ENCODE assay signal across 8 cellular contexts in genomic region chr10:91163709-91164474, GRCh38. TPM values are rescaled to one million over a fixed set of nuclear protein-coding genes. Genes with fewer than 3 reads are reported as not detected.
A peak's percentile ranks its signal among the peaks of the same experiment; 100 is the strongest.
DNase-seq lines count a peak whose midpoint lies in the region; ATAC-seq and TF ChIP-seq lines count a peak whose summit lies in the region.

No MANE protein-coding gene starts in this region.

- H3K27me3 Mint-ChIP-seq in activated T-helper 1 cell treated with anti-CD3 and anti-CD28 coated beads, Interleukin-12 subunit alpha, Interleukin-12 subunit beta, Interleukin-2, Interleukin-4 antibody, amounts not matched to agents 30 ng/mL and 10 ng/mL and 1 ng/mL, durations not matched to agents 14 hours and 24 hours and 36 hours (ENCODE audit: insufficient read depth): peaks cover 12% of the 10 kb centered on the region
- peaks cover 0 to 19% (median 0%) of the 10 kb centered on the region in 5 donors for H3K27me3 Mint-ChIP-seq in naive thymus-derived CD4-positive, alpha-beta T cell
- no peaks in the 10 kb centered on the region for H3K27me3 Mint-ChIP-seq in stimulated activated memory B cell treated with anti-CD40 and anti-IgM and Interleukin-4, amounts not matched to agents 10 μg/mL and 1 μg/mL and 100 μg/mL, for 72 hours

- CTCF ChIA-PET in naive thymus-derived CD4-positive, alpha-beta T cell (lab: Charles Lee): interaction anchor here (0.5 to 1.0 kb wide), 3 partner anchors 19 to 253 kb away, joined by 3 to 7 read pairs (median 5); no protein-coding TSS in a partner anchor

- peak overlapping the region; percentile 90 for H3K27ac Mint-ChIP-seq in activated T-helper 1 cell treated with anti-CD3 and anti-CD28 coated beads, Interleukin-12 subunit alpha, Interleukin-12 subunit beta, Interleukin-2, Interleukin-4 antibody, amounts not matched to agents 30 ng/mL and 10 ng/mL and 1 ng/mL, durations not matched to agents 14 hours and 24 hours and 36 hours
- H3K27ac Mint-ChIP-seq in naive thymus-derived CD4-positive, alpha-beta T cell: peak overlapping the region; percentile 88 to 98 (median 95)
- H3K27ac Mint-ChIP-seq in stimulated activated memory B cell treated with anti-CD40 and anti-IgM and Interleukin-4, amounts not matched to agents 10 μg/mL and 1 μg/mL and 100 μg/mL, for 72 hours: peak overlapping the region; percentile 89

- POLR2A ChIA-PET in naive thymus-derived CD4-positive, alpha-beta T cell (lab: Charles Lee): interaction anchor here (0.6 to 3.5 kb wide), 24 partner anchors 8 to 1685 kb away, joined by 3 to 22 read pairs (median 4); partner anchors contain the start of genes BTAF1, EXOC6 and PCGF5

- ATAC-seq in HG02798 (IDR thresholded peaks at IDR 0.05; ENCODE audit: poor library complexity, unreplicated experiment): peak; percentile 11
- ATAC-seq in naive thymus-derived CD4-positive, alpha-beta T cell: peak; percentile 38
- peak; percentile 64 for ATAC-seq in stimulated activated memory B cell treated with anti-CD40 and anti-IgM and Interleukin-4, amounts not matched to agents 10 μg/mL and 1 μg/mL and 100 μg/mL, for 72 hours

- TF ChIP-seq CTCF in GM12873 (IDR thresholded peaks at IDR 0.05; ENCODE audit: insufficient read depth, low read depth, low read length, missing control alignments): peak; percentile 11

- no peaks in the 10 kb centered on the region for H3K36me3 ChIP-seq in naive thymus-derived CD4-positive, alpha-beta T cell (ENCODE audit: control insufficient read depth in 2 of 3, insufficient read depth in 3 of 3, low read length in 3 of 3)

- H3K27ac ChIP-seq in naive thymus-derived CD4-positive, alpha-beta T cell (ENCODE audit: low read depth, low read length): peak overlapping the region; percentile 96

- intact Hi-C loops in activated T-helper 1 cell treated with anti-CD3 and anti-CD28 coated beads, Interleukin-12 subunit alpha, Interleukin-12 subunit beta, Interleukin-2, Interleukin-4 antibody, amounts not matched to agents 30 ng/mL and 10 ng/mL and 1 ng/mL, durations not matched to agents 14 hours and 24 hours and 36 hours (cut with micrococcal nuclease): loop anchor here (1.0 to 10.0 kb wide), 9 partner anchors 30 to 761 kb away; partner anchors contain the start of genes BTAF1, HECTD2, PCGF5 and RPP30
- intact Hi-C loops in naive thymus-derived CD4-positive, alpha-beta T cell (cut with micrococcal nuclease): loop anchor here (1.0 to 10.0 kb wide), 21 partner anchors 9 to 1909 kb away; partner anchors contain the start of genes HECTD2 (in 2 of the 2), PCGF5 (in 2 of the 2), RPP30 (in 2 of the 2) and BTAF1 (in 1 of the 2)

- no peaks in the 10 kb centered on the region for H3K9me3 ChIP-seq in naive thymus-derived CD4-positive, alpha-beta T cell (ENCODE audit: control insufficient read depth in 2 of 3, low read length in 3 of 3)

- DNase-seq in NOMO-1 treated with dmso at 0.1 percent for 144 hours (lab: John Stamatoyannopoulos, UW; ENCODE audit: unreplicated experiment) (peak; percentile 12), fibroblast of gingiva (ENCODE audit: low read depth) (peak; percentile 78), middle frontal gyrus (ENCODE audit: extremely low spot score, low spot score) (no peak)
- peak; percentile 41 for DNase-seq in activated T-helper 1 cell treated with anti-CD3 and anti-CD28 coated beads, Interleukin-12 subunit alpha, Interleukin-12 subunit beta, Interleukin-2, Interleukin-4 antibody, amounts not matched to agents 30 ng/mL and 10 ng/mL and 1 ng/mL, durations not matched to agents 14 hours and 24 hours and 36 hours (ENCODE audit: low spot score)
- DNase-seq in naive thymus-derived CD4-positive, alpha-beta T cell: peak in 6 of 9 donors; percentile 12 to 70 (median 24)

- peaks cover 8 to 20% of the 10 kb centered on the region in 2 donors for H3K4me1 ChIP-seq in naive thymus-derived CD4-positive, alpha-beta T cell (ENCODE audit: control insufficient read depth in 2 of 2, insufficient read depth in 2 of 2, low read length in 2 of 2)

- no peaks in the 10 kb centered on the region for H3K9me3 Mint-ChIP-seq in activated T-helper 1 cell treated with anti-CD3 and anti-CD28 coated beads, Interleukin-12 subunit alpha, Interleukin-12 subunit beta, Interleukin-2, Interleukin-4 antibody, amounts not matched to agents 30 ng/mL and 10 ng/mL and 1 ng/mL, durations not matched to agents 14 hours and 24 hours and 36 hours
- H3K9me3 Mint-ChIP-seq in naive thymus-derived CD4-positive, alpha-beta T cell: peaks cover 0 to 20% (median 5%) of the 10 kb centered on the region in 11 donors
- peaks cover 5% of the 10 kb centered on the region for H3K9me3 Mint-ChIP-seq in stimulated activated memory B cell treated with anti-CD40 and anti-IgM and Interleukin-4, amounts not matched to agents 10 μg/mL and 1 μg/mL and 100 μg/mL, for 72 hours

- H3K4me1 Mint-ChIP-seq in activated T-helper 1 cell treated with anti-CD3 and anti-CD28 coated beads, Interleukin-12 subunit alpha, Interleukin-12 subunit beta, Interleukin-2, Interleukin-4 antibody, amounts not matched to agents 30 ng/mL and 10 ng/mL and 1 ng/mL, durations not matched to agents 14 hours and 24 hours and 36 hours (ENCODE audit: low read depth): peaks cover 39% of the 10 kb centered on the region
- peaks cover 28 to 62% (median 52%) of the 10 kb centered on the region in 7 donors for H3K4me1 Mint-ChIP-seq in naive thymus-derived CD4-positive, alpha-beta T cell
- peaks cover 51% of the 10 kb centered on the region for H3K4me1 Mint-ChIP-seq in stimulated activated memory B cell treated with anti-CD40 and anti-IgM and Interleukin-4, amounts not matched to agents 10 μg/mL and 1 μg/mL and 100 μg/mL, for 72 hours

- peak overlapping the region; percentile 74 for H3K4me3 ChIP-seq in naive thymus-derived CD4-positive, alpha-beta T cell (ENCODE audit: low read length)

- H3K4me3 Mint-ChIP-seq in activated T-helper 1 cell treated with anti-CD3 and anti-CD28 coated beads, Interleukin-12 subunit alpha, Interleukin-12 subunit beta, Interleukin-2, Interleukin-4 antibody, amounts not matched to agents 30 ng/mL and 10 ng/mL and 1 ng/mL, durations not matched to agents 14 hours and 24 hours and 36 hours: peak overlapping the region; percentile 90
- peak overlapping the region; percentile 88 to 95 (median 93) for H3K4me3 Mint-ChIP-seq in naive thymus-derived CD4-positive, alpha-beta T cell
- H3K4me3 Mint-ChIP-seq in stimulated activated memory B cell treated with anti-CD40 and anti-IgM and Interleukin-4, amounts not matched to agents 10 μg/mL and 1 μg/mL and 100 μg/mL, for 72 hours: peak overlapping the region; percentile 88

- peaks cover 11% of the 10 kb centered on the region for H3K36me3 Mint-ChIP-seq in activated T-helper 1 cell treated with anti-CD3 and anti-CD28 coated beads, Interleukin-12 subunit alpha, Interleukin-12 subunit beta, Interleukin-2, Interleukin-4 antibody, amounts not matched to agents 30 ng/mL and 10 ng/mL and 1 ng/mL, durations not matched to agents 14 hours and 24 hours and 36 hours (ENCODE audit: low read depth)
- peaks cover 7 to 16% (median 14%) of the 10 kb centered on the region in 5 donors for H3K36me3 Mint-ChIP-seq in naive thymus-derived CD4-positive, alpha-beta T cell
- H3K36me3 Mint-ChIP-seq in stimulated activated memory B cell treated with anti-CD40 and anti-IgM and Interleukin-4, amounts not matched to agents 10 μg/mL and 1 μg/mL and 100 μg/mL, for 72 hours: peaks cover 14% of the 10 kb centered on the region

- H3K27me3 ChIP-seq in naive thymus-derived CD4-positive, alpha-beta T cell (ENCODE audit: control insufficient read depth in 2 of 2, insufficient read depth in 2 of 2, low read length in 2 of 2): no peaks in the 10 kb centered on the region

RNA-seq across cellular contexts. Expression of gene PCGF5, which starts 56.6 kb away (rescaled TPM):
- total RNA-seq in activated T-helper 1 cell treated with anti-CD3 and anti-CD28 coated beads, Interleukin-12 subunit alpha, Interleukin-12 subunit beta, Interleukin-2, Interleukin-4 antibody, amounts not matched to agents 30 ng/mL and 10 ng/mL and 1 ng/mL, durations not matched to agents 14 hours and 24 hours and 36 hours: 51.7 TPM in 2 replicates
- total RNA-seq in naive thymus-derived CD4-positive, alpha-beta T cell: 10 to 100 TPM; 41.2 to 62.3 (median 57.4) TPM
- 10 to 100 TPM; 56.8 to 69.9 TPM for polyA plus RNA-seq in naive thymus-derived CD4-positive, alpha-beta T cell

Comparison
In these comparisons a context has a peak if more than half of its experiments do, and no peak if none do; other contexts are left out.
1. ATAC-seq: peak in every context shown above with its lines; median percentile 64 in stimulated activated memory B cell treated with anti-CD40 and anti-IgM and Interleukin-4, amounts not matched to agents 10 μg/mL and 1 μg/mL and 100 μg/mL, for 72 hours; 38 in naive thymus-derived CD4-positive, alpha-beta T cell; 11 in HG02798.